ENCODE assay signal across 1 cellular context in genomic region chr10:132574783-132575319, GRCh38.
TF ChIP-seq lines count a peak whose summit lies in the region.

No MANE protein-coding gene starts in this region.

TF ChIP-seq in IMR-90, 13 proteins besides CTCF, POLR2A, EP300 and RAD21 (continued from another document):
- no peak for TF ChIP-seq USF2 (IDR thresholded peaks at IDR 0.05; ENCODE audit: low read depth, low read length)
- TF ChIP-seq MAZ (IDR thresholded peaks at IDR 0.05; ENCODE audit: borderline replicate concordance, low read depth, low read length) = no peak
- no peak for TF ChIP-seq BHLHE40 (IDR thresholded peaks at IDR 0.05; ENCODE audit: low read depth, low read length)
